Comparison of ENCODE assay signal across 21 cellular contexts in genomic region chr1:41144285-41144684, GRCh38.
"Had no signal": no experiment of that assay in that cellular context is flagged by ENCODE, and none has a peak within 500 bp of the region (broad histone marks: within the 10 kb centered on the region; RNA-seq: fewer than 3 reads in every experiment).

No MANE protein-coding gene starts in this region.

- H3K9me3 ChIP-seq: right lobe of liver, testis, thyroid gland had no signal

- H3K4me3 ChIP-seq: left ventricle myocardium inferior, lung, ovary, right atrium auricular region, right lobe of liver, smooth muscle cell, stomach, testis, thyroid gland, transverse colon, upper lobe of left lung had no signal

- H3K36me3 ChIP-seq: ovary, right lobe of liver had no signal

- FAIRE-seq: keratinocyte had no signal

- DNase-seq: hippocampal formation; left ventricle myocardium inferior; mesendoderm; naive B cell; natural killer cell; nephron progenitor cell; ovary; right lobe of liver; stimulated activated CD4-positive, alpha-beta T cell treated with anti-CD3 and anti-CD28 coated beads, Interleukin-2, amount 100 ng/mL, for 24 hours; stimulated activated CD4-positive, alpha-beta T cell treated with anti-CD3 and anti-CD28 coated beads, Interleukin-4, amount 100 ng/mL, for 1 hour; stimulated activated naive B cell treated with anti-CD40 and anti-IgM and Interleukin-4, amounts not matched to agents 10 μg/mL and 1 μg/mL and 100 μg/mL, for 72 hours; stimulated activated naive CD8-positive, alpha-beta T cell treated with anti-CD3 and anti-CD28 coated beads, Interleukin-15, Interleukin-2, amounts not matched to agents 100 U/mL and 50 U/mL, for 24 hours; stomach; testis; thyroid gland; transverse colon; upper lobe of left lung had no signal

- H3K4me1 ChIP-seq: left ventricle myocardium inferior, right atrium auricular region, right lobe of liver, stomach, testis, thyroid gland, transverse colon, upper lobe of left lung had no signal

- H3K27ac ChIP-seq: left ventricle myocardium inferior, ovary, right atrium auricular region, right lobe of liver, stomach, testis, thyroid gland, transverse colon, upper lobe of left lung had no signal
